Comparison of ENCODE assay signal across 8 cellular contexts in genomic region chr11:102306048-102306575, GRCh38. TPM values are rescaled to one million over a fixed set of nuclear protein-coding genes. Genes with fewer than 3 reads are reported as not detected.
DNase-seq lines count a peak whose midpoint lies in the region; ATAC-seq and TF ChIP-seq lines count a peak whose summit lies in the region.

No MANE protein-coding gene starts in this region.

- H3K4me3 Mint-ChIP-seq in stimulated activated naive B cell treated with anti-CD40 and anti-IgM and Interleukin-4, amounts not matched to agents 10 μg/mL and 1 μg/mL and 100 μg/mL, for 72 hours: peak overlapping the region; percentile 23 to 75

- no peaks in the 10 kb centered on the region for H4K20me1 ChIP-seq in OCI-LY7 (ENCODE audit: insufficient read depth, low read length)

- no TSS peak for BruUV-seq in OCI-LY7 (replicated peaks; lab: Mats Ljungman, UMichigan)

- peaks cover 4% of the 10 kb centered on the region; the same call in 1 of the 2 replicates for H3K36me3 ChIP-seq in OCI-LY7 (ENCODE audit: insufficient read depth, low read length)

- H3K4me2 ChIP-seq in OCI-LY7 (ENCODE audit: low read length): peak overlapping the region; percentile 68

- H3K9me2 ChIP-seq in OCI-LY7 (ENCODE audit: insufficient read depth, low read length): no peaks in the 10 kb centered on the region

- H3K27ac ChIP-seq in OCI-LY7 (ENCODE audit: low read depth, low read length, poor library complexity, severe bottlenecking): peak overlapping the region; percentile 82

- CTCF ChIA-PET in OCI-LY7 (lab: Charles Lee; ENCODE audit: unreplicated experiment): interaction anchor here (0.7 to 1.8 kb wide), 2 partner anchors 11 to 14 kb away, joined by 4 to 10 read pairs; no protein-coding TSS in a partner anchor

- no peaks in the 10 kb centered on the region for H3K27me3 Mint-ChIP-seq in stimulated activated naive B cell treated with anti-CD40 and anti-IgM and Interleukin-4, amounts not matched to agents 10 μg/mL and 1 μg/mL and 100 μg/mL, for 72 hours

- POLR2A ChIA-PET in OCI-LY7 (lab: Charles Lee): interaction anchor here (0.6 to 5.0 kb wide), 7 partner anchors 12 to 253 kb away, joined by 3 to 76 read pairs (median 4); partner anchors contain the start of gene BIRC3

- TF ChIP-seq CTCF in OCI-LY7 (conservative IDR thresholded peaks at IDR 0.05; ENCODE audit: low read length): peak; percentile 71
- peak; percentile 44 for TF ChIP-seq CTCF in epithelial cell of esophagus (IDR thresholded peaks at IDR 0.05; ENCODE audit: insufficient read depth, low read depth, low read length, missing control alignments)

- DNase-seq in NCI-H1436 (lab: John Stamatoyannopoulos, UW) (peak; percentile 25), NCI-H1436 treated with DMSO at 0.1 percent for 48 hours (lab: John Stamatoyannopoulos, UW) (no peak), OCI-LY7 (ENCODE audit: low spot score) (no peak), epithelial cell of esophagus (ENCODE audit: low read depth) (peak; percentile 95), KBM-7 (no peak), medulla oblongata (ENCODE audit: extremely low spot score) (no peak), GM03348 (ENCODE audit: low spot score) (no peak)
- no peak for DNase-seq in stimulated activated naive B cell treated with anti-CD40 and anti-IgM and Interleukin-4, amounts not matched to agents 10 μg/mL and 1 μg/mL and 100 μg/mL, for 72 hours

- peak; percentile 26 to 34 for ATAC-seq in stimulated activated naive B cell treated with anti-CD40 and anti-IgM and Interleukin-4, amounts not matched to agents 10 μg/mL and 1 μg/mL and 100 μg/mL, for 72 hours (replicated peaks)

- H2AFZ ChIP-seq in OCI-LY7 (ENCODE audit: low read length): peak overlapping the region; percentile 92

- H3K4me3 ChIP-seq in OCI-LY7 (ENCODE audit: low read depth, low read length, poor library complexity, severe bottlenecking) (peak overlapping the region; percentile 39), epithelial cell of esophagus (ENCODE audit: low read length) (peak overlapping the region; percentile 9)

- H3K9me3 Mint-ChIP-seq in stimulated activated naive B cell treated with anti-CD40 and anti-IgM and Interleukin-4, amounts not matched to agents 10 μg/mL and 1 μg/mL and 100 μg/mL, for 72 hours: peaks cover 9 to 22% of the 10 kb centered on the region in 2 donors

- peaks cover 40 to 61% of the 10 kb centered on the region in 2 donors for H3K4me1 Mint-ChIP-seq in stimulated activated naive B cell treated with anti-CD40 and anti-IgM and Interleukin-4, amounts not matched to agents 10 μg/mL and 1 μg/mL and 100 μg/mL, for 72 hours

- H3K79me2 ChIP-seq in OCI-LY7 (ENCODE audit: insufficient read depth, low read depth, low read length): no peaks in the 10 kb centered on the region

- in situ Hi-C loops in KBM-7 (cut with MboI; ENCODE audit: low pct_unique_long_range_greater_than_20kb, low sequenced_read_pairs): no loop called here

- peaks cover 40% of the 10 kb centered on the region for H3K4me1 ChIP-seq in OCI-LY7 (ENCODE audit: insufficient read depth, low read length, poor library complexity, severe bottlenecking)

- peaks cover 17 to 23% of the 10 kb centered on the region in 2 donors for H3K36me3 Mint-ChIP-seq in stimulated activated naive B cell treated with anti-CD40 and anti-IgM and Interleukin-4, amounts not matched to agents 10 μg/mL and 1 μg/mL and 100 μg/mL, for 72 hours

- peaks cover 22% of the 10 kb centered on the region for H3K9me3 ChIP-seq in OCI-LY7 (ENCODE audit: low read length)

- peak overlapping the region; percentile 84 for H3K27ac Mint-ChIP-seq in stimulated activated naive B cell treated with anti-CD40 and anti-IgM and Interleukin-4, amounts not matched to agents 10 μg/mL and 1 μg/mL and 100 μg/mL, for 72 hours

- intact Hi-C loops in OCI-LY7 (cut with micrococcal nuclease; ENCODE audit: unreplicated experiment): no loop called here

RNA-seq across cellular contexts. Expression of gene BIRC3, which starts 11.2 kb away (rescaled TPM):
- total RNA-seq in OCI-LY7 (2014; rRNA removed; shearing (Covaris generic)): 23.0 and 27.2 TPM in 2 replicates
- 66.9 and 69.2 TPM in 2 replicates for total RNA-seq in OCI-LY7 (2022)

RNA-seq across cellular contexts. Expression of gene BIRC2, which starts 40.9 kb away (rescaled TPM):
- total RNA-seq in OCI-LY7 (2014; rRNA removed; shearing (Covaris generic)): 32.6 and 38.0 TPM in 2 replicates
- 36.1 and 40.7 TPM in 2 replicates for total RNA-seq in OCI-LY7 (2022)

Comparison
In these comparisons a context has a peak if more than half of its experiments do, and no peak if none do; other contexts are left out.
1. DNase-seq: peak in NCI-H1436 (single experiment) and epithelial cell of esophagus (single experiment); none in NCI-H1436 treated with DMSO at 0.1 percent for 48 hours (single experiment), OCI-LY7 (single experiment), stimulated activated naive B cell treated with anti-CD40 and anti-IgM and Interleukin-4, amounts not matched to agents 10 μg/mL and 1 μg/mL and 100 μg/mL, for 72 hours (single experiment), KBM-7 (single experiment), medulla oblongata (single experiment) and GM03348 (single experiment).